2 cellular contexts compared by ENCODE assay signal in the genomic region with DNA sequence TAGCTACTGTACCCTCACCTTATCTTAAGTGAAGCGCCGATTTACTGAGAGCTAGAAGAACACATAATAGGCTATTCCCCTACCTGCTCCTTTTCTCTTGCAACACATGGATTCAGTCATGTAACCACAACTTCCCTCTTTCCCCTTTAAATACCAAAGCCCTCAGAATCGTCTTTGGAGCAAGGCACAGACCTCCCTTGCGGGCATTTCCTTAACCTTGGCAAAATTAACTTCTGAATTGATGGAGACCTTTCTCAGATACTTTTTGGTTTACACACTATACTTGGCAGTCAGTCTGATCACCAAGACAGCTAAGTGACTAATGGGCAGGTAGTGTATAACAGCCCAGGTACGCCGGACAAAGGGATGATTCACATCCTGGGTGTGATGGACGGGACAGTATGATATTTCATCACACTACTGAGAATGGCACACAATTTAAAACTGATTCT.
A peak's percentile ranks its signal among the peaks of the same experiment; 100 is the strongest.
TF ChIP-seq lines count a peak whose summit lies in the region.

No MANE protein-coding gene starts in this region.

TF ChIP-seq in Ishikawa, 13 proteins besides CTCF, POLR2A, EP300 and RAD21:
- TF ChIP-seq REST (IDR thresholded peaks at IDR 0.05; ENCODE audit: low read depth) (no peak), TCF12 (IDR thresholded peaks at IDR 0.05; ENCODE audit: low read depth) (peak; percentile 69), FOXM1 (IDR thresholded peaks at IDR 0.05; ENCODE audit: borderline replicate concordance, low read depth) (peak; percentile 38; the same call in 1 of the 2 replicates), TEAD4 (IDR thresholded peaks at IDR 0.05) (peak; percentile 45; the same call in 1 of the 2 replicates), CEBPB (IDR thresholded peaks at IDR 0.05) (peak; percentile 58; the same call in 1 of the 2 replicates), NFIC (IDR thresholded peaks at IDR 0.05) (peak; percentile 66)
TF ChIP-seq in Ishikawa: peak in this region for 5.

TF ChIP-seq in HepG2, 621 proteins besides CTCF, POLR2A, EP300 and RAD21 (continued from another document):
- TF ChIP-seq THRA (CRISPR knock-in tag; IDR thresholded peaks at IDR 0.05; ENCODE audit: borderline replicate concordance) = no peak
- TF ChIP-seq, protein P1, sequence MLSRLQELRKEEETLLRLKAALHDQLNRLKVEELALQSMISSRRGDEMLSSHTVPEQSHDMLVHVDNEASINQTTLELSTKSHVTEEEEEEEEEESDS (CRISPR knock-in tag; IDR thresholded peaks at IDR 0.05; ENCODE audit: borderline replicate concordance) = no peak
